1 cellular context compared by ENCODE assay signal in genomic region chr20:42688576-42688975, GRCh38.
TF ChIP-seq lines count a peak whose summit lies in the region.

No MANE protein-coding gene starts in this region.

TF ChIP-seq in K562, 482 proteins besides CTCF, POLR2A, EP300 and RAD21:
- peak; percentile 60; the same call in 1 of the 2 replicates for TF ChIP-seq EHMT2 (IDR thresholded peaks at IDR 0.05)
- no peak for TF ChIP-seq TAL1 (IDR thresholded peaks at IDR 0.05)
